Comparison of ENCODE assay signal across 19 cellular contexts in genomic region chr22:32119568-32120235, GRCh38. TPM values are rescaled to one million over a fixed set of nuclear protein-coding genes. Genes with fewer than 3 reads are reported as not detected.
"Had no signal": no experiment of that assay in that cellular context is flagged by ENCODE, and none has a peak within 500 bp of the region (broad histone marks: within the 10 kb centered on the region; RNA-seq: fewer than 3 reads in every experiment).

No MANE protein-coding gene starts in this region.

- ATAC-seq: activated T-helper 17 cell treated with anti-CD3 and anti-CD28 coated beads, Interleukin-2, amount 50 U/mL, for 72 hours; gastroesophageal sphincter; naive thymus-derived CD4-positive, alpha-beta T cell; stimulated activated memory B cell treated with anti-CD40 and anti-IgM and Interleukin-4, amounts not matched to agents 10 μg/mL and 1 μg/mL and 100 μg/mL, for 72 hours had no signal

- H3K36me3 ChIP-seq: colonic mucosa, gastroesophageal sphincter, lower lobe of right lung, neutrophil, tibial artery had no signal

- DNase-seq: activated CD4-positive, alpha-beta T cell treated with anti-CD3 and anti-CD28 coated beads for 48 hours; activated CD8-positive, alpha-beta memory T cell treated with anti-CD3 and anti-CD28 coated beads for 24 hours; activated naive CD4-positive, alpha-beta T cell treated with anti-CD3 and anti-CD28 coated beads for 36 hours; activated T-cell treated with anti-CD3 and anti-CD28 coated beads for 4 hours; colonic mucosa; effector memory CD4-positive, alpha-beta T cell; kidney; lower lobe of right lung; naive thymus-derived CD4-positive, alpha-beta T cell; retina; T-helper 1 cell; tibial artery had no signal

- H3K4me3 ChIP-seq: colonic mucosa, gastroesophageal sphincter, lower lobe of right lung, skin epidermis, tibial artery had no signal

- H3K27ac ChIP-seq: colonic mucosa, epithelial cell of prostate, gastroesophageal sphincter, lower lobe of right lung, neutrophil, skin epidermis, tibial artery had no signal

- H3K27me3 ChIP-seq: colonic mucosa, tibial artery had no signal

- H3K4me1 ChIP-seq: colonic mucosa, gastroesophageal sphincter, lower lobe of right lung, tibial artery had no signal

- H3K9me3 ChIP-seq: colonic mucosa, gastroesophageal sphincter, lower lobe of right lung, neutrophil, tibial artery had no signal

RNA-seq across cellular contexts. Expression of gene C22orf42, which starts 39.4 kb away (rescaled TPM):
- total RNA-seq: activated naive CD4-positive, alpha-beta T cell treated with anti-CD3 and anti-CD28 coated beads for 36 hours; activated T-helper 17 cell treated with anti-CD3 and anti-CD28 coated beads, Interleukin-2, amount 50 U/mL, for 72 hours; cardiac septum; colonic mucosa; gastroesophageal sphincter; kidney; lower lobe of right lung; naive thymus-derived CD4-positive, alpha-beta T cell had no signal
- polyA plus RNA-seq: naive thymus-derived CD4-positive, alpha-beta T cell had no signal
